In genomic region chr20:36216314-36217025, GRCh38 we compare ENCODE assay signal across 20 cellular contexts.
"Had no signal": no experiment of that assay in that cellular context is flagged by ENCODE, and none has a peak within 500 bp of the region (broad histone marks: within the 10 kb centered on the region; RNA-seq: fewer than 3 reads in every experiment).

No MANE protein-coding gene starts in this region.

- H3K27ac ChIP-seq: RWPE1, SJCRH30 had no signal

- DNase-seq: IMR-90, KG1, MG63, NCI-H1092, NCI-H1105 treated with DMSO at 0.1 percent for 48 hours, NCI-H1417 treated with DMSO at 0.1 percent for 48 hours, NCI-H146, NCI-H1694 treated with DMSO at 0.1 percent for 48 hours, NCI-H1930, NCI-H2081, NCI-H2107, NCI-H2227 treated with DMSO at 0.1 percent for 48 hours, NCI-H510A, NCI-H524 treated with DMSO at 0.1 percent for 48 hours, NCI-H774, SHP77 treated with DMSO at 0.1 percent for 48 hours, SJCRH30 had no signal

- ATAC-seq: Panc1, Right ventricle myocardium inferior had no signal

- H3K4me1 ChIP-seq: SJCRH30 had no signal

- H3K36me3 ChIP-seq: MG63, SJCRH30 had no signal

- H3K9me3 ChIP-seq: MG63, SJCRH30 had no signal

- H3K27me3 ChIP-seq: MG63, SJCRH30 had no signal

- H3K4me3 ChIP-seq: MG63, SJCRH30 had no signal
